Comparison of ENCODE assay signal across 8 cellular contexts in the genomic region with DNA sequence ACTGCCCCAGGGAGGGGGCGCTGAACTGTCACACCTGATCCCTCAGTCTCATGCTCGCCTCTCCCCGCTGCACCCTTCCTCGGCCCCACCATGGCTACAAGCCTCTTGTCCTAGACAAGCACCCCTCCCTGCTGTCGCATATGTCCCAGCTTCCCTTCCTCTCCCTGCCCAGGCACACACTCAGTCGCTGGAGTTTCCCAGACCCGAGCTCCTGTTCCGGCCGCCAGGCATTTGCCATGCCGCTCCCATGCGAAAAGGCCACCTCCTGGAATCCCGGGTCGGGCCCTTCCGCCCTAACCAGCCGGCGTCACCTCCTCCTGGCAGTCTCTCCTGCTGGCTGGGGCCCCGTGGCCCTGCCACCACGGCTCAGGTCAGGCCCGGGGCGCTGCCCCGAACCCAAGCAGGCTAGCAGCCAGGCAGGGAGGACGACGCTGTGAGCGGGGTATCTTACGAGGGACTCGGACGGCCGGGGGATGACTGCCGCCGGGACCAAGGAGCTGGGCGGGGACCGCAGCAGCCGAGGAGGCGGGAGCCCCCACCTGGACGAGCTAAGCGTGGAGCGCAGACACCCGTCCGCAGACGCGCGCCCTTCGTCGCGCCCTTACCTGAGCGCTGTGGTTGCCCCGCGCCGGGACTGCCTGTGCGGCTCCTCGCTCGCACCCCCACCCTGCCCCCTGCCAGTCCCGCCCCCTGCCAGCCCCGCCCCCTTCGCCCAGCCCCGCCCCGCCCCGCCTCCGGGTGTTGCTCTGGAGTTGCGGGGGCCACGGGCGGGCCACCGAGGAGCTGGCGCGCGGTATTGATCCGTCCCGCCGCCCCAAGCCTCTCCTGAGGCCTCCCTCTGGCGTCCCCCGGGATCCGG. TPM values are rescaled to one million over a fixed set of nuclear protein-coding genes. Genes with fewer than 3 reads are reported as not detected.
DNase-seq lines count a peak whose midpoint lies in the region; ATAC-seq and TF ChIP-seq lines count a peak whose summit lies in the region.

A gene with protein sequence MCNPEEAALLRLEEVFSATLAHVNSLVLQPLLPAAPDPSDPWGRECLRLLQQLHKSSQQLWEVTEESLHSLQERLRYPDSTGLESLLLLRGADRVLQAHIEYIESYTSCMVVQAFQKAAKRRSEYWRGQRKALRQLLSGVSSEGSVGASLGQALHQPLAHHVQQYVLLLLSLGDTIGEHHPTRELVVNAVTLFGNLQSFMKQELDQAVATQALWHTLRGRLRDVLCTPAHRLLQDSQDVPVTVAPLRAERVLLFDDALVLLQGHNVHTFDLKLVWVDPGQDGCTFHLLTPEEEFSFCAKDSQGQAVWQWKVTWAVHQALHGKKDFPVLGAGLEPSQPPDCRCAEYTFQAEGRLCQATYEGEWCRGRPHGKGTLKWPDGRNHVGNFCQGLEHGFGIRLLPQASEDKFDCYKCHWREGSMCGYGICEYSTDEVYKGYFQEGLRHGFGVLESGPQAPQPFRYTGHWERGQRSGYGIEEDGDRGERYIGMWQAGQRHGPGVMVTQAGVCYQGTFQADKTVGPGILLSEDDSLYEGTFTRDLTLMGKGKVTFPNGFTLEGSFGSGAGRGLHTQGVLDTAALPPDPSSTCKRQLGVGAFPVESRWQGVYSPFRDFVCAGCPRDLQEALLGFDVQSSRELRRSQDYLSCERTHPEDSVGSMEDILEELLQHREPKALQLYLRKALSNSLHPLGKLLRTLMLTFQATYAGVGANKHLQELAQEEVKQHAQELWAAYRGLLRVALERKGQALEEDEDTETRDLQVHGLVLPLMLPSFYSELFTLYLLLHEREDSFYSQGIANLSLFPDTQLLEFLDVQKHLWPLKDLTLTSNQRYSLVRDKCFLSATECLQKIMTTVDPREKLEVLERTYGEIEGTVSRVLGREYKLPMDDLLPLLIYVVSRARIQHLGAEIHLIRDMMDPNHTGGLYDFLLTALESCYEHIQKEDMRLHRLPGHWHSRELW (minus strand): TSS at position 642 of the 859 bp plus-strand sequence. CDS start 4,239 bp downstream, outside the sequence.

- TF ChIP-seq CTCF in AG04449 (IDR thresholded peaks at IDR 0.05; ENCODE audit: insufficient read depth, low read length, missing control alignments) (no peak), HFF-Myc (IDR thresholded peaks at IDR 0.05; ENCODE audit: low read depth, low read length, missing control alignments) (no peak)

- intact Hi-C loops in left colon (cut with DNase I, micrococcal nuclease), result no loop called here

- POLR2A ChIA-PET in AG04449 (lab: Yijun Ruan, JAX), result interaction anchor here (1.4 kb wide), 1 partner anchor 205 kb away, joined by 3 read pairs; no protein-coding TSS in a partner anchor

- ATAC-seq in left colon (peak; percentile 71), HG03565 (IDR thresholded peaks at IDR 0.05; ENCODE audit: unreplicated experiment) (no peak), HG02623 (IDR thresholded peaks at IDR 0.05; ENCODE audit: unreplicated experiment) (no peak)

- CTCF ChIA-PET in AG04449 (lab: Yijun Ruan, JAX), result interaction anchor here (0.8 to 1.6 kb wide), 5 partner anchors 9 to 204 kb away, joined by 3 to 6 read pairs (median 3); no protein-coding TSS in a partner anchor

- DNase-seq in AG04449 (ENCODE audit: low read depth, low spot score), result no peak
- DNase-seq in HFF-Myc (ENCODE audit: extremely low read depth, low read depth), result no peak
- peak; percentile 39 for DNase-seq in activated CD4-positive, CD25-positive, alpha-beta regulatory T cell treated with anti-CD3 and anti-CD28 coated beads, Interleukin-2, amount 50 U/mL, for 16 hours (ENCODE audit: low read depth, low spot score)
- DNase-seq in cerebellar cortex (ENCODE audit: low spot score), result peak; percentile 43
- peak; percentile 69 to 80 for DNase-seq in left colon
- DNase-seq in stimulated activated CD4-positive, alpha-beta T cell treated with anti-CD3 and anti-CD28 coated beads, Interleukin-4, amount 100 ng/mL, for 24 hours, result peak; percentile 56

- peak within 1 kb of the TSS; percentile 67 for H3K4me3 ChIP-seq in AG04449 (ENCODE audit: low read depth, low read length)
- peak within 1 kb of the TSS; percentile 48 for H3K4me3 ChIP-seq in HFF-Myc (replicated peaks; ENCODE audit: low read depth, low read length)

RNA-seq across cellular contexts. Expression of the gene that starts here (rescaled TPM):
- 10 to 100 TPM; 39.2 to 58.9 TPM for total RNA-seq in left colon

Comparison
In these comparisons a context has a peak if more than half of its experiments do, and no peak if none do; other contexts are left out.
1. DNase-seq: peak in activated CD4-positive, CD25-positive, alpha-beta regulatory T cell treated with anti-CD3 and anti-CD28 coated beads, Interleukin-2, amount 50 U/mL, for 16 hours (single experiment), cerebellar cortex (single experiment), left colon (2 of 2) and stimulated activated CD4-positive, alpha-beta T cell treated with anti-CD3 and anti-CD28 coated beads, Interleukin-4, amount 100 ng/mL, for 24 hours (single experiment); none in AG04449 (single experiment) and HFF-Myc (single experiment).